ENCODE assay signal across 8 cellular contexts in the genomic region with DNA sequence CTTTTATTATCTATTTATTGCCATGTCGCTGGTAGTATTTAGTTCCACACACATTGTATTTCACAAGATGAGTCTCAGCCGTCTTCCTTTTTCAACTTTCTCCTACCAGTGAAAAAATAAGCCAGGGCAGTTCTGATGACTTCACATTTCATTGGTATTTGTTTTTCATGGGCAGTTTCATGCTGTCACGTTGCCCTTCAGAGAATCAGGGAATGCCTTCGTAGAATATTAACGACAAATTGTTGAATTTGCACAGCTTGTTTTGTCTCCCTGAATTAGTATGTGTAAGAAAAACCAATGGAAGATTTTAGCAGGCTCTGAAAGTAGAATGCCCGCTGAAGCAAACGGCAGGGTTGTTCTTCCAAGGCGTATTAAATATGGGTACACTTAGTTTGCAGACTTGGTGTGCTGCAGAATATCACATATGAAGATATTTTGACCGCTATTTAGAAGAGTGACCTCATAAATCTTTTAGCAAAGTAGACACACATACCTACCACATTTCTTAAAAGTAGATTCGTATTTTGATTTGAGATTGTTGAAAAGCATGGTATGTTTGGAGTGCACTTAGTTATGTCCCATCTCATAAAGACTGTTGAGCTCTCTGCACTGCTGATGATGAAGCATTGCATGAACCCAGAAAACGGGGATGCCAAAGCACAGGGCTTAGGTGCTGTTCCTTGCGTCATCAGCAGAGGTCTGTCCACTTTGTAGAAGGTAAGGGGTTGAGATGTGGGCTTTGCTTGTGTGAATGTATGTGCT. TPM values are rescaled to one million over a fixed set of nuclear protein-coding genes. Genes with fewer than 3 reads are reported as not detected.
DNase-seq lines count a peak whose midpoint lies in the region; ATAC-seq and TF ChIP-seq lines count a peak whose summit lies in the region.
"Had no signal": no experiment of that assay in that cellular context is flagged by ENCODE, and none has a peak within 500 bp of the region (broad histone marks: within the 10 kb centered on the region; RNA-seq: fewer than 3 reads in every experiment).

No MANE protein-coding gene starts in this region.

- no peak for TF ChIP-seq EP300 in suprapubic skin (IDR thresholded peaks at IDR 0.05)

- peaks cover 25% of the 10 kb centered on the region for H3K4me1 ChIP-seq in HUES6 (ENCODE audit: control insufficient read depth, insufficient read depth, low read length)
- peaks cover 20 to 36% of the 10 kb centered on the region in 2 donors for H3K4me1 ChIP-seq in adrenal gland (replicated peaks in 1 of 2)
- H3K4me1 ChIP-seq in stomach smooth muscle (ENCODE audit: control insufficient read depth, insufficient read depth, low read length): peaks cover 28% of the 10 kb centered on the region
- peaks cover 16% of the 10 kb centered on the region for H3K4me1 ChIP-seq in suprapubic skin

- H3K9ac ChIP-seq in HUES6 (ENCODE audit: low read length) (no peak overlapping the region), stomach smooth muscle (ENCODE audit: low read length in 2 of 2) (peak overlapping the region; percentile 14 to 66)

- H3K36me3 ChIP-seq in HUES6 (ENCODE audit: control insufficient read depth, insufficient read depth, low read length) (no peaks in the 10 kb centered on the region), adrenal gland (replicated peaks in 1 of 2) (no peaks in the 10 kb centered on the region), stomach smooth muscle (ENCODE audit: control insufficient read depth in 2 of 2, insufficient read depth in 2 of 2, low read length in 2 of 2) (no peaks in the 10 kb centered on the region), suprapubic skin (no peaks in the 10 kb centered on the region)

- no peak overlapping the region for H3K27ac ChIP-seq in HUES6 (ENCODE audit: low read depth, low read length)
- peak overlapping the region in 3 of 5 donors; percentile 86 to 92 (median 89) for H3K27ac ChIP-seq in adrenal gland
- peak overlapping the region; percentile 62 for H3K27ac ChIP-seq in stomach smooth muscle (ENCODE audit: low read length)
- no peak overlapping the region for H3K27ac ChIP-seq in suprapubic skin

- no peaks in the 10 kb centered on the region for H3K9me3 ChIP-seq in HUES6 (ENCODE audit: control insufficient read depth, insufficient read depth, low read depth, low read length)
- no peaks in the 10 kb centered on the region for H3K9me3 ChIP-seq in adrenal gland (replicated peaks in 1 of 3)
- H3K9me3 ChIP-seq in stomach smooth muscle (ENCODE audit: control insufficient read depth in 2 of 2, low read length in 2 of 2): no peaks in the 10 kb centered on the region
- H3K9me3 ChIP-seq in suprapubic skin: no peaks in the 10 kb centered on the region

- peak in 1 of 7 donors; percentile 25 for DNase-seq in adrenal gland
- peak; percentile 55 for DNase-seq in inferior parietal cortex (ENCODE audit: extremely low spot score)
- DNase-seq in activated effector memory CD4-positive, alpha-beta T cell treated with Interleukin-2 at 50 U/mL for 16 hours: no peak
- no peak for DNase-seq in suprapubic skin (ENCODE audit: low spot score in 2 of 2)
- DNase-seq: left ventricle myocardium superior had no signal

- intact Hi-C loops in adrenal gland (cut with DNase I): no loop called here

- H3K4me3 ChIP-seq in HUES6 (ENCODE audit: low read depth, low read length) (peak overlapping the region; percentile 94), adrenal gland (peak overlapping the region in 1 of 4 donors; percentile 95), stomach smooth muscle (ENCODE audit: low read length in 2 of 2) (peak overlapping the region; percentile 8 to 84), suprapubic skin (no peak overlapping the region)

- peak in 1 of 2 donors; percentile 18 for TF ChIP-seq POLR2A in adrenal gland (IDR thresholded peaks at IDR 0.05)
- TF ChIP-seq POLR2A in suprapubic skin (IDR thresholded peaks at IDR 0.05): no peak

- TF ChIP-seq CTCF in adrenal gland (IDR thresholded peaks at IDR 0.05): no peak
- no peak for TF ChIP-seq CTCF in suprapubic skin (IDR thresholded peaks at IDR 0.05)

- WGBS in adrenal gland, 4 donors: 60 to 79% (median 66%) methylated on average over 12 of the region's 12 CpGs
- 81% methylated on average over 12 of the region's 12 CpGs for WGBS in suprapubic skin

- H3K27me3 ChIP-seq in HUES6 (ENCODE audit: control insufficient read depth, insufficient read depth, low read length) (no peaks in the 10 kb centered on the region), adrenal gland (no peaks in the 10 kb centered on the region), stomach smooth muscle (ENCODE audit: control insufficient read depth in 1 of 2, insufficient read depth in 2 of 2, low read length in 2 of 2) (no peaks in the 10 kb centered on the region), suprapubic skin (no peaks in the 10 kb centered on the region)

- no peak for ATAC-seq in HG02885 (IDR thresholded peaks at IDR 0.05; ENCODE audit: poor library complexity, unreplicated experiment)
- ATAC-seq: left ventricle myocardium superior had no signal

RNA-seq across cellular contexts. Expression of a gene that starts 2.9 kb away (rescaled TPM):
- 100 to 1,000 TPM in 1 of 8 donors, 10 to 100 TPM in 7; 23.7 to 110 (median 47.1) TPM for total RNA-seq in adrenal gland
- polyA plus RNA-seq in adrenal gland: 10 to 100 TPM; 17.8 to 36.2 (median 22.0) TPM
- 100 to 1,000 TPM in 1 of 4 donors, 10 to 100 TPM in 3; 44.0 to 104 (median 59.6) TPM for total RNA-seq in suprapubic skin

Comparison
In these comparisons a context has a peak if more than half of its experiments do, and no peak if none do; other contexts are left out.
1. H3K27ac ChIP-seq: peak in adrenal gland (3 of 5) and stomach smooth muscle (single experiment); none in HUES6 (single experiment) and suprapubic skin (single experiment).